ENCODE assay signal across 13 cellular contexts in the genomic region with DNA sequence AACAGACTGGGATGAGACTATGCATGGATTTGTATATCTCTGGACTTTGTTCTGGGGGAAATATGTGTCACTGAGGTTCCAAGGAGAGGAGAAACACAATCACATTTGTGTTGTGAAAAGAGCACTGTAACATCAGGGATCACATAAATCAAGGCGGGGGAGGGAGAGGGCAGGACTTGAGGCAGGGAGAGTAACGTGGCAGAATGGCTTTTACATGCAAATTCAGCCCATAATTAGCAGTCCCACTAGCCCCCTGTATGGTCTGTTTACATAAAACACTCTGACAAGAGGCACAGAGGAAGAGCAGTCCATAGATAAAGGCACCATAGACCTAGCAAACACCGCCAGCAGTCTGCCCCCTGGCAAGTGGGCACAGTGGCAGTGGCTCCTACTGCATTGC.
"Had no signal": no experiment of that assay in that cellular context is flagged by ENCODE, and none has a peak within 500 bp of the region (broad histone marks: within the 10 kb centered on the region; RNA-seq: fewer than 3 reads in every experiment).

No MANE protein-coding gene starts in this region.

- H3K36me3 ChIP-seq: sigmoid colon, transverse colon had no signal

- DNase-seq: activated CD4-positive, alpha-beta T cell treated with anti-CD3 and anti-CD28 coated beads, Interleukin-2, amount 10 ng/mL, durations not matched to agents 7 days and 5 days; activated CD4-positive, CD25-positive, alpha-beta regulatory T cell; activated CD8-positive, alpha-beta memory T cell treated with anti-CD3 and anti-CD28 coated beads for 24 hours; activated naive CD4-positive, alpha-beta T cell treated with Interleukin-2 at 50 U/mL for 16 hours; central memory CD4-positive, alpha-beta T cell; left colon; sigmoid colon; stimulated activated CD4-positive, alpha-beta T cell treated with anti-CD3 and anti-CD28 coated beads, Interleukin-12 subunit alpha, Interleukin-12 subunit beta, amount 100 ng/mL, for 4 hours; stimulated activated naive CD4-positive, alpha-beta T cell; substantia nigra; transverse colon had no signal

- H3K4me3 ChIP-seq: sigmoid colon, transverse colon had no signal

- H3K27ac ChIP-seq: sigmoid colon, transverse colon had no signal

- ATAC-seq: esophagus mucosa; left colon; natural killer cell treated with Interleukin-12 subunit alpha and Interleukin-12 subunit beta and Interleukin-15 and Interleukin-18, amount 100 ng/mL, for 72 hours had no signal

- H3K4me1 ChIP-seq: sigmoid colon, transverse colon had no signal

- H3K27me3 ChIP-seq: sigmoid colon, transverse colon had no signal
